Comparison of ENCODE assay signal across 24 cellular contexts in genomic region chr17:63809970-63810369, GRCh38.
"Had no signal": no experiment of that assay in that cellular context is flagged by ENCODE, and none has a peak within 500 bp of the region (broad histone marks: within the 10 kb centered on the region; RNA-seq: fewer than 3 reads in every experiment).

No MANE protein-coding gene starts in this region.

- H3K4me1 Mint-ChIP-seq: immature natural killer cell had no signal

- H3K4me3 Mint-ChIP-seq: activated CD8-positive, alpha-beta T cell treated with anti-CD3 and anti-CD28 coated beads for 36 hours; activated T-helper 17 cell treated with anti-CD3 and anti-CD28 coated beads, Interleukin-2, amount 50 U/mL, for 72 hours; dendritic cell treated with granulocyte-macrophage colony-stimulating factor and Interleukin-4, amounts not matched to agents 40 ng/mL and 50 ng/mL, for 4 days; immature natural killer cell; naive thymus-derived CD4-positive, alpha-beta T cell; stimulated activated naive CD8-positive, alpha-beta T cell treated with anti-CD3 and anti-CD28 coated beads, Interleukin-15, Interleukin-2, amounts not matched to agents 100 ng/mL and 50 ng/mL, for 24 hours; T-helper 1 cell treated with Interleukin-12 subunit alpha and Interleukin-12 subunit beta and Interleukin-4 antibody, amounts not matched to agents 30 μg/mL and 1 μg/mL, for 36 hours had no signal

- H3K27ac ChIP-seq: adrenal gland, breast epithelium, esophagus squamous epithelium, ovary, psoas muscle, suprapubic skin, vagina, WERI-Rb-1 had no signal

- H3K27ac Mint-ChIP-seq: dendritic cell treated with granulocyte-macrophage colony-stimulating factor and Interleukin-4, amounts not matched to agents 40 ng/mL and 50 ng/mL, for 4 days had no signal

- ATAC-seq: activated CD8-positive, alpha-beta T cell treated with anti-CD3 and anti-CD28 coated beads for 36 hours; activated T-helper 17 cell treated with anti-CD3 and anti-CD28 coated beads, Interleukin-2, amount 50 U/mL, for 72 hours; left ventricle myocardium superior; mucosa of descending colon; naive thymus-derived CD4-positive, alpha-beta T cell; psoas muscle; right cardiac atrium had no signal

- H3K27me3 Mint-ChIP-seq: activated CD8-positive, alpha-beta T cell treated with anti-CD3 and anti-CD28 coated beads for 36 hours; activated T-helper 17 cell treated with anti-CD3 and anti-CD28 coated beads, Interleukin-2, amount 50 U/mL, for 72 hours; dendritic cell treated with granulocyte-macrophage colony-stimulating factor and Interleukin-4, amounts not matched to agents 40 ng/mL and 50 ng/mL, for 4 days; naive thymus-derived CD4-positive, alpha-beta T cell; stimulated activated naive CD8-positive, alpha-beta T cell treated with anti-CD3 and anti-CD28 coated beads, Interleukin-15, Interleukin-2, amounts not matched to agents 100 ng/mL and 50 ng/mL, for 24 hours had no signal

- DNase-seq: activated CD8-positive, alpha-beta T cell treated with anti-CD3 and anti-CD28 coated beads for 36 hours; activated naive CD4-positive, alpha-beta T cell; activated T-cell treated with anti-CD3 and anti-CD28 coated beads, Interleukin-2, amount 50 U/mL, for 1 hour; adrenal gland; effector CD8-positive, alpha-beta T cell; esophagus squamous epithelium; immature natural killer cell; kidney glomerular epithelial cell; left ventricle myocardium superior; mucosa of descending colon; naive thymus-derived CD4-positive, alpha-beta T cell; ovary; psoas muscle; right cardiac atrium; stimulated activated CD4-positive, alpha-beta T cell treated with anti-CD3 and anti-CD28 coated beads, Interleukin-2, amount 100 ng/mL, for 24 hours; trophoblast cell; WERI-Rb-1 had no signal

- H3K9me3 Mint-ChIP-seq: activated CD8-positive, alpha-beta T cell treated with anti-CD3 and anti-CD28 coated beads for 36 hours; activated T-helper 17 cell treated with anti-CD3 and anti-CD28 coated beads, Interleukin-2, amount 50 U/mL, for 72 hours; dendritic cell treated with granulocyte-macrophage colony-stimulating factor and Interleukin-4, amounts not matched to agents 40 ng/mL and 50 ng/mL, for 4 days; immature natural killer cell; naive thymus-derived CD4-positive, alpha-beta T cell; stimulated activated naive CD8-positive, alpha-beta T cell treated with anti-CD3 and anti-CD28 coated beads, Interleukin-15, Interleukin-2, amounts not matched to agents 100 ng/mL and 50 ng/mL, for 24 hours; T-helper 1 cell treated with Interleukin-12 subunit alpha and Interleukin-12 subunit beta and Interleukin-4 antibody, amounts not matched to agents 30 μg/mL and 1 μg/mL, for 36 hours had no signal
